Comparison of ENCODE assay signal across 13 cellular contexts in genomic region chr14:71395151-71395604, GRCh38.
A peak's percentile ranks its signal among the peaks of the same experiment; 100 is the strongest.
DNase-seq lines count a peak whose midpoint lies in the region; ATAC-seq and TF ChIP-seq lines count a peak whose summit lies in the region.
"Had no signal": no experiment of that assay in that cellular context is flagged by ENCODE, and none has a peak within 500 bp of the region (broad histone marks: within the 10 kb centered on the region; RNA-seq: fewer than 3 reads in every experiment).

No MANE protein-coding gene starts in this region.

- ATAC-seq in naive B cell (ENCODE audit: low read depth in 2 of 2) (no peak), GM18873 (IDR thresholded peaks at IDR 0.05; ENCODE audit: low FRiP score, unreplicated experiment) (no peak), GM21360 (IDR thresholded peaks at IDR 0.05; ENCODE audit: unreplicated experiment) (no peak)

- dilution Hi-C loops in mammary epithelial cell (cut with HindIII; ENCODE audit: low sequenced_read_pairs), result no loop called here

- H4K20me1 ChIP-seq in mammary epithelial cell (ENCODE audit: insufficient read depth, low read length), result no peaks in the 10 kb centered on the region

- H3K4me1 ChIP-seq in mammary epithelial cell (ENCODE audit: insufficient read depth, low read length), result peaks cover 1% of the 10 kb centered on the region

- H3K9me3 Mint-ChIP-seq in naive B cell, result peaks cover 0 to 6% (median 0%) of the 10 kb centered on the region in 7 donors

- TF ChIP-seq CTCF in mammary epithelial cell (conservative IDR thresholded peaks at IDR 0.05 in 1 of 2, IDR thresholded peaks at IDR 0.05 in 1 of 2; ENCODE audit: extremely low read depth in 1 of 2, insufficient read depth in 1 of 2, low read depth in 1 of 2, low read length in 2 of 2), result no peak

- 90% methylated on average over 5 of the region's 5 CpGs for WGBS in mammary epithelial cell (ENCODE audit: low coverage, missing lambda C conversion rate)

- H2AFZ ChIP-seq in mammary epithelial cell (ENCODE audit: low read depth, low read length), result no peak overlapping the region

- H3K4me2 ChIP-seq in mammary epithelial cell (ENCODE audit: insufficient read depth, low read depth, low read length), result no peak overlapping the region

- DNase-seq in AG20443 (ENCODE audit: low spot score) (peak; percentile 24), GM04503 (ENCODE audit: low read depth) (peak; percentile 53), mammary epithelial cell (peak; percentile 23), naive B cell (no peak), LoVo (ENCODE audit: low spot score) (no peak), NOMO-1 (lab: John Stamatoyannopoulos, UW; ENCODE audit: unreplicated experiment in 2 of 2) (no peak)
- DNase-seq: retina; SHP77 treated with DMSO at 0.1 percent for 48 hours; stimulated activated CD4-positive, alpha-beta T cell treated with anti-CD3 and anti-CD28 coated beads, Interleukin-4, amount 100 ng/mL, for 1 hour; T1000 had no signal

- no TSS peak for BruUV-seq in mammary epithelial cell (replicated peaks; lab: Mats Ljungman, UMichigan)

- H3K36me3 ChIP-seq in mammary epithelial cell (ENCODE audit: insufficient read depth, low read length), result no peaks in the 10 kb centered on the region

- peak overlapping the region; percentile 81 to 99 (median 92) for H3K27ac Mint-ChIP-seq in naive B cell

- no peaks in the 10 kb centered on the region for H3K9me3 ChIP-seq in mammary epithelial cell (replicated peaks; ENCODE audit: insufficient read depth, low read length)

- intact Hi-C loops in mammary epithelial cell (cut with micrococcal nuclease), result no loop called here

- no peak overlapping the region for H3K4me3 ChIP-seq in mammary epithelial cell (replicated peaks in 1 of 3; ENCODE audit: insufficient read depth in 1 of 3, low read depth in 2 of 3, low read length in 3 of 3)

- H3K27me3 ChIP-seq in mammary epithelial cell (ENCODE audit: insufficient read depth, low read length), result no peaks in the 10 kb centered on the region

- H3K9ac ChIP-seq in mammary epithelial cell (ENCODE audit: insufficient read depth, low read length), result no peak overlapping the region

- peak overlapping the region in 1 of 8 donors; percentile 41 for H3K4me3 Mint-ChIP-seq in naive B cell

- H3K27me3 Mint-ChIP-seq in naive B cell, result no peaks in the 10 kb centered on the region

- in situ Hi-C loops in mammary epithelial cell (cut with MboI; ENCODE audit: low sequenced_read_pairs in 2 of 2), result no loop called here

- peaks cover 74% of the 10 kb centered on the region for H3K79me2 ChIP-seq in mammary epithelial cell (ENCODE audit: insufficient read depth, low read length)

- peaks cover 43 to 90% (median 61%) of the 10 kb centered on the region in 3 donors for H3K4me1 Mint-ChIP-seq in naive B cell

- CTCF ChIA-PET in mammary epithelial cell (lab: Charles Lee; ENCODE audit: low non-redundant PET), result interaction anchor here (0.7 kb wide), 1 partner anchor 76 kb away, joined by 4 read pairs; no protein-coding TSS in a partner anchor

- no peak overlapping the region for H3K27ac ChIP-seq in mammary epithelial cell (ENCODE audit: insufficient read depth, low read depth, low read length)
- H3K27ac ChIP-seq: C4-2B had no signal

- H3K36me3 Mint-ChIP-seq in naive B cell, result peaks cover 0 to 7% of the 10 kb centered on the region in 2 donors

Comparison
In these comparisons a context has a peak if more than half of its experiments do, and no peak if none do; other contexts are left out.
1. DNase-seq: peak in AG20443 (single experiment), GM04503 (single experiment) and mammary epithelial cell (single experiment); none in naive B cell (single experiment), LoVo (single experiment) and NOMO-1 (0 of 2).